19 cellular contexts compared by ENCODE assay signal in genomic region chr7:33215992-33216391, GRCh38.
A peak's percentile ranks its signal among the peaks of the same experiment; 100 is the strongest.
DNase-seq lines count a peak whose midpoint lies in the region; ATAC-seq and TF ChIP-seq lines count a peak whose summit lies in the region.
"Had no signal": no experiment of that assay in that cellular context is flagged by ENCODE, and none has a peak within 500 bp of the region (broad histone marks: within the 10 kb centered on the region; RNA-seq: fewer than 3 reads in every experiment).

No MANE protein-coding gene starts in this region.

- peaks cover 0 to 22% (median 12%) of the 10 kb centered on the region in 4 donors for H3K9me3 ChIP-seq in esophagus muscularis mucosa
- H3K9me3 ChIP-seq: Caco-2 had no signal

- H3K9me3 Mint-ChIP-seq in activated CD4-positive, alpha-beta T cell treated with anti-CD3 and anti-CD28 coated beads, Interleukin-2, amount 10 ng/mL, durations not matched to agents 24 days and 14 days, result peaks cover 18% of the 10 kb centered on the region

- H3K27me3 ChIP-seq in esophagus muscularis mucosa (no peaks in the 10 kb centered on the region), rectal smooth muscle tissue (ENCODE audit: control insufficient read depth, insufficient read depth, low read length) (no peaks in the 10 kb centered on the region)
- H3K27me3 ChIP-seq: BLaER1 had no signal

- no peak overlapping the region for H3K27ac Mint-ChIP-seq in activated CD4-positive, alpha-beta T cell treated with anti-CD3 and anti-CD28 coated beads, Interleukin-2, amount 10 ng/mL, durations not matched to agents 24 days and 14 days
- H3K27ac Mint-ChIP-seq: B cell; CD4-positive, CD25-positive, alpha-beta regulatory T cell; CD8-positive, alpha-beta T cell had no signal

- H3K9ac ChIP-seq in rectal smooth muscle tissue (ENCODE audit: low read length), result no peak overlapping the region
- H3K9ac ChIP-seq: BLaER1, GM23248 had no signal

- H3K4me3 ChIP-seq in esophagus muscularis mucosa (no peak overlapping the region), rectal smooth muscle tissue (ENCODE audit: low read length) (no peak overlapping the region)
- H3K4me3 ChIP-seq: BLaER1, GM23248 had no signal

- H3K27ac ChIP-seq in esophagus muscularis mucosa (replicated peaks in 1 of 4), result peak overlapping the region; percentile 5 to 61 (median 40)
- H3K27ac ChIP-seq in rectal smooth muscle tissue (ENCODE audit: low read depth, low read length), result peak overlapping the region; percentile 56
- H3K27ac ChIP-seq: 22Rv1, BLaER1, C4-2B, GM23248 had no signal

- H3K36me3 Mint-ChIP-seq in activated CD4-positive, alpha-beta T cell treated with anti-CD3 and anti-CD28 coated beads, Interleukin-2, amount 10 ng/mL, durations not matched to agents 24 days and 14 days (ENCODE audit: low read depth), result peaks cover 2% of the 10 kb centered on the region

- H3K36me3 ChIP-seq in esophagus muscularis mucosa, result peaks cover 0 to 13% (median 0%) of the 10 kb centered on the region in 4 donors
- no peaks in the 10 kb centered on the region for H3K36me3 ChIP-seq in rectal smooth muscle tissue (ENCODE audit: control insufficient read depth, insufficient read depth, low read length)

- no peak for TF ChIP-seq CTCF in esophagus muscularis mucosa (IDR thresholded peaks at IDR 0.05)

- no peaks in the 10 kb centered on the region for H3K27me3 Mint-ChIP-seq in activated CD4-positive, alpha-beta T cell treated with anti-CD3 and anti-CD28 coated beads, Interleukin-2, amount 10 ng/mL, durations not matched to agents 24 days and 14 days
- H3K27me3 Mint-ChIP-seq: B cell; CD4-positive, CD25-positive, alpha-beta regulatory T cell had no signal

- ATAC-seq in GM19328 (IDR thresholded peaks at IDR 0.05; ENCODE audit: unreplicated experiment), result no peak
- ATAC-seq: CD8-positive, alpha-beta T cell had no signal

- DNase-seq in SIG-M5 treated with dmso at 0.1 percent for 504 hours (lab: John Stamatoyannopoulos, UW; ENCODE audit: unreplicated experiment) (peak; percentile 8), SIG-M5 (lab: John Stamatoyannopoulos, UW) (no peak), esophagus muscularis mucosa (ENCODE audit: extremely low spot score) (no peak)
- DNase-seq in activated CD4-positive, alpha-beta T cell treated with anti-CD3 and anti-CD28 coated beads, Interleukin-2, amount 10 ng/mL, durations not matched to agents 24 days and 14 days, result no peak
- no peak for DNase-seq in activated CD8-positive, alpha-beta memory T cell treated with anti-CD3 and anti-CD28 coated beads, Interleukin-2, amount 50 U/mL, for 4 hours
- DNase-seq: Caco-2; CD4-positive, CD25-positive, alpha-beta regulatory T cell; CD8-positive, alpha-beta T cell; DMS153; DND-41; GM23248; H7; HCEC 1CT had no signal

- no peak for TF ChIP-seq POLR2A in esophagus muscularis mucosa (IDR thresholded peaks at IDR 0.05; ENCODE audit: low read depth)

- H3K4me1 Mint-ChIP-seq in activated CD4-positive, alpha-beta T cell treated with anti-CD3 and anti-CD28 coated beads, Interleukin-2, amount 10 ng/mL, durations not matched to agents 24 days and 14 days, result no peaks in the 10 kb centered on the region
- H3K4me1 Mint-ChIP-seq: B cell had no signal

- H3K4me3 Mint-ChIP-seq in activated CD4-positive, alpha-beta T cell treated with anti-CD3 and anti-CD28 coated beads, Interleukin-2, amount 10 ng/mL, durations not matched to agents 24 days and 14 days, result no peak overlapping the region
- H3K4me3 Mint-ChIP-seq: B cell; CD4-positive, CD25-positive, alpha-beta regulatory T cell; CD8-positive, alpha-beta T cell had no signal

- TF ChIP-seq EP300 in esophagus muscularis mucosa (IDR thresholded peaks at IDR 0.05), result no peak

- WGBS in esophagus muscularis mucosa, result 47% methylated on average over 1 of the region's 1 CpG

- intact Hi-C loops in esophagus muscularis mucosa (cut with DNase I), result no loop called here
- intact Hi-C loops in activated CD4-positive, alpha-beta T cell treated with anti-CD3 and anti-CD28 coated beads, Interleukin-2, amount 10 ng/mL, durations not matched to agents 24 days and 14 days (cut with micrococcal nuclease), result no loop called here

- H3K4me1 ChIP-seq in esophagus muscularis mucosa (peaks cover 0 to 21% (median 10%) of the 10 kb centered on the region in 4 donors), rectal smooth muscle tissue (ENCODE audit: control insufficient read depth, insufficient read depth, low read length) (no peaks in the 10 kb centered on the region)
- H3K4me1 ChIP-seq: BLaER1, Caco-2 had no signal
